Comparison of ENCODE assay signal across 1 cellular context in genomic region chr14:63677891-63678379, GRCh38.
A peak's percentile ranks its signal among the peaks of the same experiment; 100 is the strongest.
TF ChIP-seq lines count a peak whose summit lies in the region.

No MANE protein-coding gene starts in this region.

TF ChIP-seq in HEK293, 187 proteins besides CTCF, POLR2A, EP300 and RAD21 (continued from another document and continues in another):
- no peak for TF ChIP-seq PRDM4 (tag by site-specific recombination; IDR thresholded peaks at IDR 0.05)
- no peak for TF ChIP-seq PRDM10 (tag by site-specific recombination; IDR thresholded peaks at IDR 0.05)
- no peak for TF ChIP-seq ZNF114 (tag by site-specific recombination; IDR thresholded peaks at IDR 0.05)
- no peak for TF ChIP-seq ZNF223 (tag by site-specific recombination; IDR thresholded peaks at IDR 0.05)
- TF ChIP-seq ZNF350 (tag by site-specific recombination; IDR thresholded peaks at IDR 0.05), result no peak
- TF ChIP-seq MYNN (tag by site-specific recombination; IDR thresholded peaks at IDR 0.05; ENCODE audit: borderline replicate concordance), result no peak
- TF ChIP-seq ZSCAN30 (tag by site-specific recombination; IDR thresholded peaks at IDR 0.05), result 0 out of 2 replicates have a peak, but pooled peaks have one; percentile 47
- TF ChIP-seq YY2 (tag by site-specific recombination; IDR thresholded peaks at IDR 0.05), result no peak
- no peak for TF ChIP-seq ZNF548 (tag by site-specific recombination; IDR thresholded peaks at IDR 0.05)
- TF ChIP-seq BCL11B (tag by site-specific recombination; IDR thresholded peaks at IDR 0.05; ENCODE audit: low read depth), result peak; percentile 71; the same call in 1 of the 2 replicates
- TF ChIP-seq REST (tag by site-specific recombination; IDR thresholded peaks at IDR 0.05), result peak; percentile 23; the same call in 1 of the 2 replicates
- TF ChIP-seq IKZF3 (tag by site-specific recombination; IDR thresholded peaks at IDR 0.05), result peak; percentile 84
- no peak for TF ChIP-seq ZNF596 (tag by site-specific recombination; IDR thresholded peaks at IDR 0.05)
- TF ChIP-seq ZBTB21 (tag by site-specific recombination; IDR thresholded peaks at IDR 0.05), result peak; percentile 77
- TF ChIP-seq ZNF354C (tag by site-specific recombination; IDR thresholded peaks at IDR 0.05; ENCODE audit: borderline replicate concordance, low read depth), result no peak
- no peak for TF ChIP-seq ZNF174 (tag by site-specific recombination; IDR thresholded peaks at IDR 0.05)
- peak; percentile 84; the same call in 1 of the 2 replicates for TF ChIP-seq ZNF362 (tag by site-specific recombination; IDR thresholded peaks at IDR 0.05)
- TF ChIP-seq ZNF654 (tag by site-specific recombination; IDR thresholded peaks at IDR 0.05; ENCODE audit: low read depth), result no peak
- no peak for TF ChIP-seq AEBP2 (tag by site-specific recombination; IDR thresholded peaks at IDR 0.05; ENCODE audit: borderline replicate concordance)
- TF ChIP-seq KLF8 (tag by site-specific recombination; IDR thresholded peaks at IDR 0.05), result peak; percentile 74; the same call in 1 of the 2 replicates
- TF ChIP-seq ZBTB49 (tag by site-specific recombination; IDR thresholded peaks at IDR 0.05; ENCODE audit: low read depth), result no peak
- no peak for TF ChIP-seq ZBTB1 (tag by site-specific recombination; IDR thresholded peaks at IDR 0.05)
- no peak for TF ChIP-seq ZNF214 (tag by site-specific recombination; IDR thresholded peaks at IDR 0.05; ENCODE audit: borderline replicate concordance)
- no peak for TF ChIP-seq ZNF768 (tag by site-specific recombination; IDR thresholded peaks at IDR 0.05)
- TF ChIP-seq ZNF280C (tag by site-specific recombination; IDR thresholded peaks at IDR 0.05), result no peak
- TF ChIP-seq ZNF623 (tag by site-specific recombination; IDR thresholded peaks at IDR 0.05), result no peak
- TF ChIP-seq ZNF670 (tag by site-specific recombination; IDR thresholded peaks at IDR 0.05; ENCODE audit: low read depth), result no peak
- TF ChIP-seq GLIS2 (tag by site-specific recombination; IDR thresholded peaks at IDR 0.05), result no peak
- no peak for TF ChIP-seq PRDM2 (tag by site-specific recombination; IDR thresholded peaks at IDR 0.05; ENCODE audit: borderline replicate concordance)
- TF ChIP-seq ZNF501 (tag by site-specific recombination; IDR thresholded peaks at IDR 0.05), result no peak
- peak; percentile 89 for TF ChIP-seq WT1 (tag by site-specific recombination; IDR thresholded peaks at IDR 0.05)
- TF ChIP-seq KLF1 (tag by site-specific recombination; IDR thresholded peaks at IDR 0.05), result no peak
